12 cellular contexts compared by ENCODE assay signal in the genomic region with DNA sequence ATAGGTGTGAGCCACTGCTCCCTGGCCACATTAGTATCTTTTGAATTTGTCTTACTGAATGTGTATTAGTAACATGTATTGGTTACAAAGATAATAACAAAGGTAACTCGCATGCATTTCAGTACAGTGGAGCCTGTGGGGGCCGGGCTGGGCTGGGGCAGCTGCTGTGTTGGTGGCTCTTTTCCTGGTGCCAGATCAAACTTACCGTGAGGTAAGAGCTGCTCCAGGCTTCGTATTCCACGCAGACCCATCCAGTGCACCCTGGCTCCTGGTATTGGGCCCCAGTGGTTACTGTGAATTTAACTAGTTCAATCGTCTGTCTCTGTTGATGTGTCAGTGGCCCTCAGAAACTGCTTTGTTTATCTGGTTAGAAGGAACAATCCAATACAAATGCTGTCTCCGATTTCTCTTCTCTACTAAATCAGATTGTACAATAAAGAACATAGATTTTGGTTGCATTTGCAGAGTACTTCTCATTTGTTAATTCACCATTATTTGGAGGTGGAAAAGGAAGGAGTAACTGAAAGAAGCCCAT. TPM values are rescaled to one million over a fixed set of nuclear protein-coding genes. Genes with fewer than 3 reads are reported as not detected.
DNase-seq lines count a peak whose midpoint lies in the region; ATAC-seq and TF ChIP-seq lines count a peak whose summit lies in the region.
"Had no signal": no experiment of that assay in that cellular context is flagged by ENCODE, and none has a peak within 500 bp of the region (broad histone marks: within the 10 kb centered on the region; RNA-seq: fewer than 3 reads in every experiment).

No MANE protein-coding gene starts in this region.

- no peak overlapping the region for H4K91ac ChIP-seq in IMR-90 (ENCODE audit: insufficient read depth, low read depth, low read length)

- H3K9me1 ChIP-seq in IMR-90 (ENCODE audit: insufficient read depth, low read length): peaks cover 48% of the 10 kb centered on the region

- H3K36me3 Mint-ChIP-seq in brain: peaks cover 47% of the 10 kb centered on the region
- peaks cover 5% of the 10 kb centered on the region for H3K36me3 Mint-ChIP-seq in natural killer cell treated with Interleukin-12 subunit alpha and Interleukin-12 subunit beta and Interleukin-15 and Interleukin-18, amount 100 ng/mL, for 72 hours

- H2AK9ac ChIP-seq in IMR-90 (replicated peaks; ENCODE audit: low read depth, low read length, poor library complexity): no peak overlapping the region

- H3K4me2 ChIP-seq in IMR-90 (ENCODE audit: low read depth, low read length): peak overlapping the region; percentile 22

- H3K27ac Mint-ChIP-seq in brain: peak overlapping the region; percentile 30 to 94 (median 69)
- peak overlapping the region; percentile 95 to 98 for H3K27ac Mint-ChIP-seq in natural killer cell treated with Interleukin-12 subunit alpha and Interleukin-12 subunit beta and Interleukin-15 and Interleukin-18, amount 100 ng/mL, for 72 hours

- ATAC-seq in IMR-90 (ENCODE audit: low read depth) (no peak), GM19397 (IDR thresholded peaks at IDR 0.05; ENCODE audit: unreplicated experiment) (no peak), HG02970 (IDR thresholded peaks at IDR 0.05; ENCODE audit: low FRiP score, unreplicated experiment) (no peak)
- ATAC-seq in natural killer cell treated with Interleukin-12 subunit alpha and Interleukin-12 subunit beta and Interleukin-15 and Interleukin-18, amount 100 ng/mL, for 72 hours: no peak
- ATAC-seq: foreskin keratinocyte had no signal

- no peak overlapping the region for H3K14ac ChIP-seq in IMR-90 (replicated peaks; ENCODE audit: low read depth, low read length)

- no peak overlapping the region for H2AFZ ChIP-seq in IMR-90 (replicated peaks; ENCODE audit: low read length, poor library complexity)

- no peak overlapping the region for H3K56ac ChIP-seq in IMR-90 (ENCODE audit: extremely low read depth, insufficient read depth, low read length)

- no peaks in the 10 kb centered on the region for H3K27me3 ChIP-seq in IMR-90 (ENCODE audit: control insufficient read depth, insufficient read depth, low read length)
- H3K27me3 ChIP-seq: foreskin keratinocyte had no signal

- H3K9me3 Mint-ChIP-seq in brain: peaks cover 7 to 20% (median 18%) of the 10 kb centered on the region in 5 experiments
- no peaks in the 10 kb centered on the region for H3K9me3 Mint-ChIP-seq in natural killer cell treated with Interleukin-12 subunit alpha and Interleukin-12 subunit beta and Interleukin-15 and Interleukin-18, amount 100 ng/mL, for 72 hours

- in situ Hi-C loops in IMR-90 (cut with MboI; ENCODE audit: low sequenced_read_pairs): no loop called here

- dilution Hi-C loops in IMR-90 (cut with HindIII; ENCODE audit: low sequenced_read_pairs, unreplicated experiment): no loop called here

- H4K8ac ChIP-seq in IMR-90 (ENCODE audit: low read depth in 2 of 2, low read length in 2 of 2): no peak overlapping the region

- H2BK120ac ChIP-seq in IMR-90 (ENCODE audit: low read depth, low read length): no peak overlapping the region

- no peaks in the 10 kb centered on the region for H3K27me3 Mint-ChIP-seq in brain
- no peaks in the 10 kb centered on the region for H3K27me3 Mint-ChIP-seq in natural killer cell treated with Interleukin-12 subunit alpha and Interleukin-12 subunit beta and Interleukin-15 and Interleukin-18, amount 100 ng/mL, for 72 hours

- H4K20me1 ChIP-seq in IMR-90 (ENCODE audit: insufficient read depth, low read length): peaks cover 97% of the 10 kb centered on the region

- H3K36me3 ChIP-seq in IMR-90 (ENCODE audit: control insufficient read depth, insufficient read depth, low read length): 0 out of 2 replicates have a peak, but pooled peaks cover 2% of the 10 kb centered on the region

- intact Hi-C loops in IMR-90 (cut with micrococcal nuclease): no loop called here

- no peak for TF ChIP-seq POLR2A in IMR-90 (IDR thresholded peaks at IDR 0.05; ENCODE audit: low read depth, low read length)

- no peak overlapping the region for H3K4me3 ChIP-seq in IMR-90 (ENCODE audit: insufficient read depth, low read depth, low read length)

- H2BK15ac ChIP-seq in IMR-90 (ENCODE audit: low read depth, low read length): no peak overlapping the region

- no peak overlapping the region for H2BK5ac ChIP-seq in IMR-90 (ENCODE audit: low read depth, low read length, poor library complexity, severe bottlenecking)

- CTCF ChIA-PET in IMR-90 (lab: Yijun Ruan, JAX): no interaction called here

- H3K9me3 ChIP-seq in IMR-90 (ENCODE audit: control insufficient read depth, insufficient read depth, low read length): no peaks in the 10 kb centered on the region

- no peak overlapping the region for H2BK20ac ChIP-seq in IMR-90 (ENCODE audit: low read depth, low read length)

- no peak overlapping the region for H3K23ac ChIP-seq in IMR-90 (ENCODE audit: low read depth, low read length)

- H3K4me1 ChIP-seq in IMR-90 (ENCODE audit: control insufficient read depth, insufficient read depth, low read length): peaks cover 42% of the 10 kb centered on the region

- 78% methylated on average over 4 of the region's 7 CpGs; no CpG with 5 or more reads in 1 of the 2 experiments for WGBS in IMR-90 (ENCODE audit: extremely low coverage in 2 of 2, insufficient read length in 1 of 2), 2 experiments

- no peak for TF ChIP-seq RAD21 in IMR-90 (IDR thresholded peaks at IDR 0.05; ENCODE audit: low read length)

- no peak overlapping the region for H4K5ac ChIP-seq in IMR-90 (ENCODE audit: low read depth, low read length)

- H3K4me3 Mint-ChIP-seq in brain: peak overlapping the region in 3 of 5 experiments; percentile 12 to 39 (median 13)
- H3K4me3 Mint-ChIP-seq in natural killer cell treated with Interleukin-12 subunit alpha and Interleukin-12 subunit beta and Interleukin-15 and Interleukin-18, amount 100 ng/mL, for 72 hours: peak overlapping the region; percentile 85

- H3K18ac ChIP-seq in IMR-90 (ENCODE audit: low read depth, low read length): no peak overlapping the region

- no TSS peak for BruUV-seq in IMR-90 (replicated peaks; lab: Mats Ljungman, UMichigan)

- DNase-seq in IMR-90: no peak
- no peak for DNase-seq in natural killer cell treated with Interleukin-12 subunit alpha and Interleukin-12 subunit beta and Interleukin-15 and Interleukin-18, amount 100 ng/mL, for 72 hours (ENCODE audit: low spot score)
- DNase-seq in stimulated activated CD4-positive, alpha-beta T cell treated with anti-CD3 and anti-CD28 coated beads, Interleukin-2, amount 100 ng/mL, for 24 hours: no peak
- DNase-seq in NCI-H345 treated with DMSO at 0.1 percent for 48 hours (lab: John Stamatoyannopoulos, UW; ENCODE audit: unreplicated experiment): no peak
- DNase-seq: amygdala, DMS53, foreskin keratinocyte, GOT3 had no signal

- TF ChIP-seq CTCF in C4-2B (conservative IDR thresholded peaks at IDR 0.05) (no peak), IMR-90 (conservative IDR thresholded peaks at IDR 0.05; ENCODE audit: low read depth, low read length) (no peak), brain (conservative IDR thresholded peaks at IDR 0.05) (no peak)

- POLR2A ChIA-PET in IMR-90 (lab: Charles Lee; ENCODE audit: unreplicated experiment): no interaction called here

- H2AK5ac ChIP-seq in IMR-90 (ENCODE audit: low read depth, low read length): no peak overlapping the region; the same call in 1 of the 2 replicates

- peaks cover 0 to 69% of the 10 kb centered on the region in 2 experiments; a peak in 2 of 4 replicates for H3K79me1 ChIP-seq in IMR-90 (ENCODE audit: low read depth in 1 of 2, low read length in 2 of 2)

- no peak overlapping the region for H3K4ac ChIP-seq in IMR-90 (ENCODE audit: low read depth, low read length)

- peaks cover 81% of the 10 kb centered on the region for H3K4me1 Mint-ChIP-seq in brain
- H3K4me1 Mint-ChIP-seq in natural killer cell treated with Interleukin-12 subunit alpha and Interleukin-12 subunit beta and Interleukin-15 and Interleukin-18, amount 100 ng/mL, for 72 hours (ENCODE audit: low read depth in 2 of 2): peaks cover 67 to 84% of the 10 kb centered on the region in 2 donors

- no peak overlapping the region for H3K9ac ChIP-seq in IMR-90 (ENCODE audit: low read depth, low read length)

- H3K27ac ChIP-seq in C4-2B (peak overlapping the region; percentile 58), IMR-90 (ENCODE audit: insufficient read depth, low read length) (no peak overlapping the region)
- H3K27ac ChIP-seq: foreskin keratinocyte had no signal

TF ChIP-seq in IMR-90, 13 proteins besides CTCF, POLR2A, EP300 and RAD21:
- no peak for TF ChIP-seq RFX5 (IDR thresholded peaks at IDR 0.05; ENCODE audit: low read depth, low read length)

RNA-seq across cellular contexts. Expression of gene PRRC2B, which starts 15.6 kb away (rescaled TPM):
- 19.4 and 22.2 TPM in 2 replicates for total RNA-seq in IMR-90 (2012; rRNA removed)
- 39.1 and 46.5 TPM in 2 replicates for polyA plus RNA-seq in IMR-90 (2012; rRNA removed)
- polyA plus RNA-seq in IMR-90 (2012; cell fraction: cytosol; rRNA removed): 26.8 and 31.7 TPM in 2 replicates
- polyA plus RNA-seq in IMR-90 (2012; cell fraction: nucleus; rRNA removed; ENCODE audit: low replicate concordance): 111 and 118 TPM in 2 replicates
- polyA plus RNA-seq in brain (ENCODE audit: insufficient read depth, low read depth, low replicate concordance): 264 TPM
- total RNA-seq in natural killer cell treated with Interleukin-12 subunit alpha and Interleukin-12 subunit beta and Interleukin-15 and Interleukin-18, amount 100 ng/mL, for 72 hours: 100 to 1,000 TPM; 122 to 246 TPM
